In genomic region chr12:69837191-69838085, GRCh38 we compare ENCODE assay signal across 21 cellular contexts. TPM values are rescaled to one million over a fixed set of nuclear protein-coding genes. Genes with fewer than 3 reads are reported as not detected.
A peak's percentile ranks its signal among the peaks of the same experiment; 100 is the strongest.
DNase-seq lines count a peak whose midpoint lies in the region; TF ChIP-seq lines count a peak whose summit lies in the region.
"Had no signal": no experiment of that assay in that cellular context is flagged by ENCODE, and none has a peak within 500 bp of the region (broad histone marks: within the 10 kb centered on the region; RNA-seq: fewer than 3 reads in every experiment).

No MANE protein-coding gene starts in this region.

- intact Hi-C loops in cardiac septum (cut with DNase I) = no loop called here

- peaks cover 3% of the 10 kb centered on the region for H3K27me3 Mint-ChIP-seq in nephron (ENCODE audit: low read depth)

- peak overlapping the region; percentile 26 to 67 (median 28) for H3K27ac Mint-ChIP-seq in nephron
- H3K27ac Mint-ChIP-seq: effector memory CD8-positive, alpha-beta T cell; memory B cell; natural killer cell treated with Interleukin-12 subunit alpha and Interleukin-12 subunit beta and Interleukin-15 and Interleukin-18, amount 100 ng/mL, for 72 hours had no signal

- no peak for TF ChIP-seq CTCF in nephron (IDR thresholded peaks at IDR 0.05; ENCODE audit: unreplicated experiment in 3 of 3)

- H3K4me1 Mint-ChIP-seq in nephron = peaks cover 19% of the 10 kb centered on the region
- H3K4me1 Mint-ChIP-seq: memory B cell had no signal

- in situ Hi-C loops in SK-MEL-5 (cut with HindIII; ENCODE audit: low pct_unique_long_range_greater_than_20kb, low sequenced_read_pairs) = no loop called here

- no peak overlapping the region for H3K4me3 Mint-ChIP-seq in nephron
- H3K4me3 Mint-ChIP-seq: effector memory CD8-positive, alpha-beta T cell; memory B cell; natural killer cell treated with Interleukin-12 subunit alpha and Interleukin-12 subunit beta and Interleukin-15 and Interleukin-18, amount 100 ng/mL, for 72 hours had no signal

- no peaks in the 10 kb centered on the region for H3K36me3 Mint-ChIP-seq in nephron (ENCODE audit: low read depth)
- H3K36me3 Mint-ChIP-seq: memory B cell; natural killer cell treated with Interleukin-12 subunit alpha and Interleukin-12 subunit beta and Interleukin-15 and Interleukin-18, amount 100 ng/mL, for 72 hours had no signal

- DNase-seq in Ammon's horn (ENCODE audit: low spot score) = peak; percentile 45
- DNase-seq in SK-MEL-5 (ENCODE audit: low read depth, low spot score) = peak; percentile 91
- peak; percentile 27 for DNase-seq in glomerular endothelial cell (ENCODE audit: extremely low read depth, low read depth, low spot score)
- no peak for DNase-seq in dedifferentiated amniotic fluid mesenchymal stem cell (ENCODE audit: extremely low spot score)
- DNase-seq in NCI-H2171 treated with DMSO at 0.1 percent for 48 hours (lab: John Stamatoyannopoulos, UW) = no peak
- no peak for DNase-seq in NCI-H2227 (lab: John Stamatoyannopoulos, UW; ENCODE audit: unreplicated experiment)
- DNase-seq in cardiac septum (ENCODE audit: low spot score) = no peak
- DNase-seq: ACHN; activated CD4-positive, alpha-beta T cell treated with anti-CD3 and anti-CD28 coated beads, Interleukin-2, amount 50 U/mL, for 4 hours; activated naive CD4-positive, alpha-beta T cell treated with Interleukin-2 at 50 U/mL for 16 hours; activated T-cell treated with anti-CD3 and anti-CD28 coated beads for 4 hours; effector memory CD8-positive, alpha-beta T cell; heart right ventricle; MG63; NCI-H187 treated with DMSO at 0.1 percent for 48 hours; NCI-H510A treated with DMSO at 0.1 percent for 48 hours; stimulated activated CD4-positive, alpha-beta T cell treated with anti-CD3 and anti-CD28 coated beads, Interleukin-4, amount 100 ng/mL, for 4 hours; uterus had no signal

- H3K9me3 Mint-ChIP-seq in nephron = no peaks in the 10 kb centered on the region
- H3K9me3 Mint-ChIP-seq: effector memory CD8-positive, alpha-beta T cell; memory B cell; natural killer cell treated with Interleukin-12 subunit alpha and Interleukin-12 subunit beta and Interleukin-15 and Interleukin-18, amount 100 ng/mL, for 72 hours had no signal

RNA-seq across cellular contexts. Expression of gene MYRFL, which starts 12.4 kb away (rescaled TPM):
- not detected in 2 replicates for total RNA-seq in SK-MEL-5 (2014; rRNA removed; shearing (Covaris generic))
- polyA plus RNA-seq in SK-MEL-5 (2015; cell fraction: cytosol; rRNA removed) = not detected in 2 replicates
- polyA plus RNA-seq in SK-MEL-5 (2015; cell fraction: nucleus; rRNA removed) = not detected in 2 replicates
- total RNA-seq in glomerular endothelial cell (not detected in 2 replicates), cardiac septum (0.32 TPM)
- total RNA-seq: natural killer cell treated with Interleukin-12 subunit alpha and Interleukin-12 subunit beta and Interleukin-15 and Interleukin-18, amount 100 ng/mL, for 72 hours had no signal

Comparison
In these comparisons a context has a peak if more than half of its experiments do, and no peak if none do; other contexts are left out.
1. DNase-seq: peak in Ammon's horn (single experiment), SK-MEL-5 (single experiment) and glomerular endothelial cell (single experiment); none in dedifferentiated amniotic fluid mesenchymal stem cell (single experiment), NCI-H2171 treated with DMSO at 0.1 percent for 48 hours (single experiment), NCI-H2227 (single experiment) and cardiac septum (single experiment).